Comparison of ENCODE assay signal across 1 cellular context in the genomic region with DNA sequence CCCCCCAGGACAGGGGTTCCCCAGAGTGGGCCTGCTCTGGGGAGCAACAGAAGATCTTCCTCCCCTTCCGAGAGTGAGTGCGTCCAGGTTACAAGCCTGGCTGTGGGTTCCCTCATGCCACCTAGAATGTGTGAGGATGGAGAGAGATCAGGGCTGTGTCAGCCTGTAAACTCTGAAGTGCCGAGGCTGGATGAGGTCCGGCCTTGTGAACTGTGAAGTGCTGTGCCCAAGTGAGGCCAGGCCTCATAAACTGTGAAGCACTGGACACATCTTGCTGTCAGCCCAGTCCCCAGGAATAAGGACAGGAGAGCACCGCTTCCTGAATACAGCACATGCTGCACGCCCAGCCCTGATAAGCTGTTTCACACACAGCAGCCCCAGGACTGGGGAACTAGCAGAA.
TF ChIP-seq lines count a peak whose summit lies in the region.

No MANE protein-coding gene starts in this region.

TF ChIP-seq in IMR-90, 13 proteins besides CTCF, POLR2A, EP300 and RAD21:
- TF ChIP-seq, protein P1, sequence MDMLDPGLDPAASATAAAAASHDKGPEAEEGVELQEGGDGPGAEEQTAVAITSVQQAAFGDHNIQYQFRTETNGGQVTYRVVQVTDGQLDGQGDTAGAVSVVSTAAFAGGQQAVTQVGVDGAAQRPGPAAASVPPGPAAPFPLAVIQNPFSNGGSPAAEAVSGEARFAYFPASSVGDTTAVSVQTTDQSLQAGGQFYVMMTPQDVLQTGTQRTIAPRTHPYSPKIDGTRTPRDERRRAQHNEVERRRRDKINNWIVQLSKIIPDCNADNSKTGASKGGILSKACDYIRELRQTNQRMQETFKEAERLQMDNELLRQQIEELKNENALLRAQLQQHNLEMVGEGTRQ (IDR thresholded peaks at IDR 0.05; ENCODE audit: low read depth, low read length) = no peak
- TF ChIP-seq FOS (IDR thresholded peaks at IDR 0.05; ENCODE audit: low read depth, low read length) (no peak), CHD1 (IDR thresholded peaks at IDR 0.05; ENCODE audit: low read depth, low read length) (no peak), RCOR1 (IDR thresholded peaks at IDR 0.05; ENCODE audit: insufficient replicate concordance, low read length) (no peak), CEBPB (IDR thresholded peaks at IDR 0.05; ENCODE audit: low read depth, low read length) (no peak), NFE2L2 (IDR thresholded peaks at IDR 0.05; ENCODE audit: low read depth, low read length) (no peak), RFX5 (IDR thresholded peaks at IDR 0.05; ENCODE audit: low read depth, low read length) (no peak), MAZ (IDR thresholded peaks at IDR 0.05; ENCODE audit: borderline replicate concordance, low read depth, low read length) (no peak), BHLHE40 (IDR thresholded peaks at IDR 0.05; ENCODE audit: low read depth, low read length) (no peak), MXI1 (IDR thresholded peaks at IDR 0.05; ENCODE audit: borderline replicate concordance, low read depth, low read length) (no peak), MAFK (IDR thresholded peaks at IDR 0.05; ENCODE audit: low read depth, low read length) (no peak), SMC3 (IDR thresholded peaks at IDR 0.05; ENCODE audit: low read depth, low read length) (no peak)
- TF ChIP-seq, protein P2, sequence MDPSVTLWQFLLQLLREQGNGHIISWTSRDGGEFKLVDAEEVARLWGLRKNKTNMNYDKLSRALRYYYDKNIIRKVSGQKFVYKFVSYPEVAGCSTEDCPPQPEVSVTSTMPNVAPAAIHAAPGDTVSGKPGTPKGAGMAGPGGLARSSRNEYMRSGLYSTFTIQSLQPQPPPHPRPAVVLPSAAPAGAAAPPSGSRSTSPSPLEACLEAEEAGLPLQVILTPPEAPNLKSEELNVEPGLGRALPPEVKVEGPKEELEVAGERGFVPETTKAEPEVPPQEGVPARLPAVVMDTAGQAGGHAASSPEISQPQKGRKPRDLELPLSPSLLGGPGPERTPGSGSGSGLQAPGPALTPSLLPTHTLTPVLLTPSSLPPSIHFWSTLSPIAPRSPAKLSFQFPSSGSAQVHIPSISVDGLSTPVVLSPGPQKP (IDR thresholded peaks at IDR 0.05; ENCODE audit: borderline replicate concordance, low read depth, low read length) = no peak
TF ChIP-seq in IMR-90: peak in this region for 0.
